Comparison of ENCODE assay signal across 24 cellular contexts in the genomic region with DNA sequence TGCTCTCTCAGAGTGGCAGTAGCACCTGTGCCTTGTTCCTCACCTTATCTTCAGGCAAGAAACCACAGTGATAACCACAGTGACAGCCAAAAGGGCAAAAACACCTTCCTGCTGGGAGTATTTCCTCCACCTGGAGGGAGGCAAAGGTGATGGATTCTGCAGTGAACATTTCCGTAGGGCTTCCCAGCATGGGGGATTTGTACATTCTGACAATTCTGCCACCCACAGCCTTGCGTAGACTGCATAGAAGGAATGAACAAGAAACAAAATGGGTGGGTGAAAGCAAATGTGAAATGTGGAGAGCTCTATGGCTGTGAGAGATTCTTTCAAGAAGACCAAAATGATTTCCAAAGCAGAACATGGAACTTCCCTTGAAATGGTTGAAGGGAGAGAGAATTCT.
DNase-seq lines count a peak whose midpoint lies in the region.
"Had no signal": no experiment of that assay in that cellular context is flagged by ENCODE, and none has a peak within 500 bp of the region (broad histone marks: within the 10 kb centered on the region; RNA-seq: fewer than 3 reads in every experiment).

No MANE protein-coding gene starts in this region.

- no peaks in the 10 kb centered on the region for H3K4me1 ChIP-seq in rectal smooth muscle tissue (ENCODE audit: control insufficient read depth, insufficient read depth, low read length)
- H3K4me1 ChIP-seq: A549, BE2C had no signal

- H3K4me3 Mint-ChIP-seq in activated T-cell treated with anti-CD3 and anti-CD28 coated beads, Interleukin-2, amount 50 U/mL, for 24 hours: no peak overlapping the region
- H3K4me3 Mint-ChIP-seq: CD14-positive monocyte; CD4-positive, alpha-beta memory T cell; CD4-positive, CD25-positive, alpha-beta regulatory T cell; CD8-positive, alpha-beta memory T cell had no signal

- no peaks in the 10 kb centered on the region for H3K36me3 Mint-ChIP-seq in activated T-cell treated with anti-CD3 and anti-CD28 coated beads, Interleukin-2, amount 50 U/mL, for 24 hours (ENCODE audit: low read depth)
- H3K36me3 Mint-ChIP-seq: CD14-positive monocyte; CD4-positive, alpha-beta memory T cell; CD4-positive, CD25-positive, alpha-beta regulatory T cell; CD8-positive, alpha-beta memory T cell had no signal

- H3K9me3 Mint-ChIP-seq in activated T-cell treated with anti-CD3 and anti-CD28 coated beads, Interleukin-2, amount 50 U/mL, for 24 hours: no peaks in the 10 kb centered on the region

- H3K36me3 ChIP-seq in rectal smooth muscle tissue (ENCODE audit: control insufficient read depth, insufficient read depth, low read length): peaks cover 24% of the 10 kb centered on the region

- H3K27me3 Mint-ChIP-seq in activated T-cell treated with anti-CD3 and anti-CD28 coated beads, Interleukin-2, amount 50 U/mL, for 24 hours: peaks cover 4% of the 10 kb centered on the region
- H3K27me3 Mint-ChIP-seq: CD4-positive, alpha-beta memory T cell; CD4-positive, CD25-positive, alpha-beta regulatory T cell; CD8-positive, alpha-beta memory T cell had no signal

- H3K27ac Mint-ChIP-seq in activated T-cell treated with anti-CD3 and anti-CD28 coated beads, Interleukin-2, amount 50 U/mL, for 24 hours: no peak overlapping the region
- H3K27ac Mint-ChIP-seq: CD4-positive, alpha-beta memory T cell; CD8-positive, alpha-beta memory T cell had no signal

- no peaks in the 10 kb centered on the region for H3K4me1 Mint-ChIP-seq in activated T-cell treated with anti-CD3 and anti-CD28 coated beads, Interleukin-2, amount 50 U/mL, for 24 hours (ENCODE audit: low read depth)
- H3K4me1 Mint-ChIP-seq: CD14-positive monocyte; CD4-positive, alpha-beta memory T cell; CD4-positive, CD25-positive, alpha-beta regulatory T cell had no signal

- no peaks in the 10 kb centered on the region for H3K27me3 ChIP-seq in rectal smooth muscle tissue (ENCODE audit: control insufficient read depth, insufficient read depth, low read length)
- H3K27me3 ChIP-seq: BE2C, BLaER1 had no signal

- peak overlapping the region; percentile 8 for H3K9ac ChIP-seq in rectal smooth muscle tissue (ENCODE audit: low read length)
- H3K9ac ChIP-seq: BLaER1 had no signal

- H3K27ac ChIP-seq in caudate nucleus (ENCODE audit: low read depth, low read length) (peak overlapping the region; percentile 18), rectal smooth muscle tissue (ENCODE audit: low read depth, low read length) (no peak overlapping the region)
- H3K27ac ChIP-seq: A549, BLaER1 had no signal

- H3K4me3 ChIP-seq in rectal smooth muscle tissue (ENCODE audit: low read length): no peak overlapping the region
- H3K4me3 ChIP-seq: A549, BLaER1, GM12878 had no signal

- DNase-seq in NCI-H146 (lab: John Stamatoyannopoulos, UW) (peak; percentile 64), caudate nucleus (lab: John Stamatoyannopoulos, UW) (peak in 15 of 61 donors; percentile 2 to 67 (median 13)), AG08395 (ENCODE audit: low spot score) (no peak), A172 (ENCODE audit: low spot score) (no peak)
- no peak for DNase-seq in activated T-cell treated with anti-CD3 and anti-CD28 coated beads, Interleukin-2, amount 50 U/mL, for 24 hours
- DNase-seq: 8988T; BE2C; C1 segment of cervical spinal cord; CD4-positive, alpha-beta memory T cell; CD4-positive, CD25-positive, alpha-beta regulatory T cell; CD8-positive, alpha-beta memory T cell; COR-L47; DMS 273 treated with DMSO at 0.1 percent for 48 hours; DMS153; DMS53; DMS79; DND-41; EL; GDM1 had no signal
